16 cellular contexts compared by ENCODE assay signal in the genomic region with DNA sequence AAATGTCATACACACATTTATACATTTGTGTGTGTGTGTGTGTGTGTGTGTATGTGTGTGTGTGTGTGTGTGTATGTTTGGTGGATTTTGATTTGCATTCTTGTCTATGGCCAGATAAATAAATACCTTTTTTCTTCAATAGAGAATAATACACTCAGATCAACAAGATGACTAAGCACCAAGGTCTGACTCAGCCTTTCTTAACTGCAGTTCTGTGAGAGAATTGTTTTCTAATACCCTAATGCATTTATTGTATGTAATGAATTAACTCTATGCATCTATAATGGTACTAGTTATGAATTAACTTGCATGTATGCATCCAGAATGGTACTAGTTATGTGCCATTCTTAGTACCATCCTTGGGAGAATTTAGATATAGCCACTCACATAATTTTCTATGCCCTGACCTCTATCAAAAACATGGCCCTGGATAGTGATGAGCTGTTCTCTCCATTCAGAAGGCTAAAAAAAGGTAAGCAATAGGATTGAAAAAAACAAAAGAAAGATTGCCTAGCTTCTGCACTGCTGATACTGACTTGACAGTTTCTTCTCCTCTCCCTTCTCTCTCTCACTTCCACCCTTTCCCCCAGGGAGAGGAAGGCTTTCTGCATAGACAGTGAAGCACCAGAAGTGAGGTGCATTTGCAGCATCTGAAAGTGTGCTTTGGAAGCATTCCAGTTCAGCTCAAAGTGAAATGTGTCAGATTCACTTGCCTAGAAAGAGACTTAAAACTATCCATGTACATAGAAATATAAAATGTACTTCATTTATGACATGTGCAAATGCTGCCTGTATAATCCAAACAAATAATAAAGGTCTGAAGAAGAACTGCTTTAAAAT. TPM values are rescaled to one million over a fixed set of nuclear protein-coding genes. Genes with fewer than 3 reads are reported as not detected.
DNase-seq lines count a peak whose midpoint lies in the region; ATAC-seq and TF ChIP-seq lines count a peak whose summit lies in the region.
"Had no signal": no experiment of that assay in that cellular context is flagged by ENCODE, and none has a peak within 500 bp of the region (broad histone marks: within the 10 kb centered on the region; RNA-seq: fewer than 3 reads in every experiment).

No MANE protein-coding gene starts in this region.

- peak; percentile 36; the same call in 1 of the 2 replicates for ATAC-seq in HCT116
- ATAC-seq in foreskin keratinocyte = peak; percentile 68
- no peak for ATAC-seq in GM19328 (IDR thresholded peaks at IDR 0.05; ENCODE audit: unreplicated experiment)
- ATAC-seq in HG03565 (IDR thresholded peaks at IDR 0.05; ENCODE audit: unreplicated experiment) = no peak
- ATAC-seq: activated naive CD4-positive, alpha-beta T cell treated with anti-CD3 and anti-CD28 coated beads, Interleukin-2, amount 50 U/mL, for 72 hours; effector memory CD8-positive, alpha-beta T cell had no signal

- no peak for TF ChIP-seq CTCF in HCT116 (IDR thresholded peaks at IDR 0.05 in 2 of 3, conservative IDR thresholded peaks at IDR 0.05 in 1 of 3; ENCODE audit: borderline replicate concordance in 1 of 3, insufficient read depth in 1 of 3, low read depth in 2 of 3, low read length in 2 of 3)
- TF ChIP-seq CTCF in adrenal gland (IDR thresholded peaks at IDR 0.05) = no peak
- no peak for TF ChIP-seq CTCF in foreskin keratinocyte (conservative IDR thresholded peaks at IDR 0.05)

- DNase-seq in HCT116 (ENCODE audit: low read depth, low spot score) (no peak), adrenal gland (peak in 2 of 7 donors; percentile 23 to 34), foreskin keratinocyte (peak in 1 of 2 donors; percentile 47), NCI-H1417 (lab: John Stamatoyannopoulos, UW) (no peak)
- no peak for DNase-seq in activated CD4-positive, alpha-beta T cell treated with anti-CD3 and anti-CD28 coated beads for 4 hours
- DNase-seq: activated CD4-positive, alpha-beta T cell treated with anti-CD3 and anti-CD28 coated beads, Interleukin-2, amount 50 U/mL, for 48 hours; effector memory CD8-positive, alpha-beta T cell; naive B cell; NCI-H1048; sigmoid colon; T-helper 1 cell; thyroid gland had no signal

- H3K4me3 ChIP-seq in BLaER1 treated with 17β-estradiol and CSF1 and Interleukin-3, amounts not matched to agents 10 nM and 100 nM = no peak overlapping the region
- H3K4me3 ChIP-seq in HCT116 (replicated peaks in 1 of 2; ENCODE audit: low read depth in 1 of 2, low read length in 2 of 2) (no peak overlapping the region), adrenal gland (no peak overlapping the region)
- H3K4me3 ChIP-seq: sigmoid colon, thyroid gland had no signal

- H3K27ac ChIP-seq in BLaER1 treated with 17β-estradiol and CSF1 and Interleukin-3, amounts not matched to agents 10 nM and 100 nM = no peak overlapping the region
- H3K27ac ChIP-seq in HCT116 (ENCODE audit: low read depth, low read length) = no peak overlapping the region
- H3K27ac ChIP-seq in adrenal gland = peak overlapping the region in 4 of 5 donors; percentile 17 to 36 (median 24)
- peak overlapping the region; percentile 0 for H3K27ac ChIP-seq in foreskin keratinocyte
- H3K27ac ChIP-seq: sigmoid colon, thyroid gland had no signal

- H3K79me2 ChIP-seq in HCT116 (ENCODE audit: insufficient read depth, low read length) = no peaks in the 10 kb centered on the region

- no peak; the same call in 1 of the 2 replicates for TF ChIP-seq RAD21 in HCT116 (IDR thresholded peaks at IDR 0.05; ENCODE audit: low read depth)

- no peaks in the 10 kb centered on the region; the same call in 1 of the 2 replicates for H3K9me2 ChIP-seq in HCT116 (ENCODE audit: insufficient read depth)

- POLR2A ChIA-PET in HCT116 (lab: Charles Lee) = no interaction called here

- BruUV-seq in HCT116 (replicated peaks; lab: Mats Ljungman, UMichigan) = no TSS peak

- CTCF ChIA-PET in HCT116 (lab: Charles Lee) = no interaction called here

- no peak overlapping the region for H3K9ac ChIP-seq in BLaER1 treated with 17β-estradiol and CSF1 and Interleukin-3, amounts not matched to agents 10 nM and 100 nM
- H3K9ac ChIP-seq in HCT116 (ENCODE audit: low read length) = no peak overlapping the region

- H4K20me1 ChIP-seq in BLaER1 treated with 17β-estradiol and CSF1 and Interleukin-3, amounts not matched to agents 10 nM and 100 nM = no peaks in the 10 kb centered on the region
- H4K20me1 ChIP-seq in HCT116 (ENCODE audit: insufficient read depth) = no peaks in the 10 kb centered on the region

- peaks cover 9 to 13% (median 10%) of the 10 kb centered on the region in 11 experiments; a peak in 17 of 22 replicates for H3K9me3 ChIP-seq in BLaER1 treated with 17β-estradiol and CSF1 and Interleukin-3, amounts not matched to agents 10 nM and 100 nM (replicated peaks in 1 of 11)
- H3K9me3 ChIP-seq in HCT116 (ENCODE audit: control insufficient read depth in 1 of 2, insufficient read depth in 1 of 2, low read depth in 1 of 2, low read length in 2 of 2) (no peaks in the 10 kb centered on the region), adrenal gland (replicated peaks in 1 of 3) (no peaks in the 10 kb centered on the region)
- H3K9me3 ChIP-seq: thyroid gland had no signal

- RAD21 ChIA-PET in HCT116 (lab: Charles Lee; ENCODE audit: low non-redundant PET in 1 of 2, low total read pairs in 2 of 2, uncharacterized antibody in 2 of 2, unreplicated experiment in 2 of 2) = no interaction called here

- peak overlapping the region; percentile 83 for H2AFZ ChIP-seq in HCT116 (ENCODE audit: low read depth, low read length, poor library complexity, severe bottlenecking)

- no peaks in the 10 kb centered on the region for H3K27me3 ChIP-seq in BLaER1 treated with 17β-estradiol and CSF1 and Interleukin-3, amounts not matched to agents 10 nM and 100 nM
- H3K27me3 ChIP-seq in HCT116 (ENCODE audit: insufficient read depth, low read length) (no peaks in the 10 kb centered on the region), adrenal gland (no peaks in the 10 kb centered on the region), foreskin keratinocyte (no peaks in the 10 kb centered on the region)
- H3K27me3 ChIP-seq: sigmoid colon, thyroid gland had no signal

- peak overlapping the region; percentile 1 to 55 (median 14); a peak in 12 of 22 replicates for H3K4me2 ChIP-seq in BLaER1 treated with 17β-estradiol and CSF1 and Interleukin-3, amounts not matched to agents 10 nM and 100 nM
- H3K4me2 ChIP-seq in HCT116 (ENCODE audit: low read length) = peak overlapping the region; percentile 26

- no peaks in the 10 kb centered on the region for H3K36me3 ChIP-seq in BLaER1 treated with 17β-estradiol and CSF1 and Interleukin-3, amounts not matched to agents 10 nM and 100 nM
- H3K36me3 ChIP-seq in HCT116 (ENCODE audit: control insufficient read depth in 1 of 2, insufficient read depth in 2 of 2, low read length in 2 of 2) = no peaks in the 10 kb centered on the region
- no peaks in the 10 kb centered on the region for H3K36me3 ChIP-seq in adrenal gland (replicated peaks in 1 of 2)
- H3K36me3 ChIP-seq: sigmoid colon, thyroid gland had no signal

- intact Hi-C loops in HCT116 (cut with micrococcal nuclease) = no loop called here
- intact Hi-C loops in adrenal gland (cut with DNase I) = no loop called here

- no peak for TF ChIP-seq POLR2A in HCT116 (IDR thresholded peaks at IDR 0.05; ENCODE audit: borderline replicate concordance, extremely low read depth, insufficient read depth, insufficient read length)
- no peak for TF ChIP-seq POLR2A in adrenal gland (IDR thresholded peaks at IDR 0.05)

- peaks cover 7 to 37% (median 8%) of the 10 kb centered on the region in 10 experiments; a peak in 18 of 20 replicates for H3K4me1 ChIP-seq in BLaER1 treated with 17β-estradiol and CSF1 and Interleukin-3, amounts not matched to agents 10 nM and 100 nM
- H3K4me1 ChIP-seq in HCT116 (ENCODE audit: control insufficient read depth in 1 of 2, insufficient read depth in 2 of 2, low read length in 2 of 2) (peaks cover 8 to 26% of the 10 kb centered on the region in 2 experiments), adrenal gland (replicated peaks in 1 of 2) (peaks cover 0 to 12% of the 10 kb centered on the region in 2 donors), foreskin keratinocyte (peaks cover 14% of the 10 kb centered on the region)
- H3K4me1 ChIP-seq: sigmoid colon, thyroid gland had no signal

TF ChIP-seq in HCT116, 20 proteins besides CTCF, POLR2A, EP300 and RAD21:
- no peak for TF ChIP-seq POLR2AphosphoS5 (IDR thresholded peaks at IDR 0.05; ENCODE audit: low read depth, low read length)
- TF ChIP-seq SP1 (IDR thresholded peaks at IDR 0.05; ENCODE audit: low read depth) = peak; percentile 26; the same call in 1 of the 2 replicates
- TF ChIP-seq FOSL1 (IDR thresholded peaks at IDR 0.05; ENCODE audit: low read depth) = peak; percentile 70
- TF ChIP-seq ELF1 (IDR thresholded peaks at IDR 0.05; ENCODE audit: borderline replicate concordance, low read depth) = no peak
- no peak for TF ChIP-seq CEBPB (IDR thresholded peaks at IDR 0.05; ENCODE audit: low read depth)
- 0 out of 2 replicates have a peak, but pooled peaks have one; percentile 43 for TF ChIP-seq CBX3 (IDR thresholded peaks at IDR 0.05; ENCODE audit: low read depth)
- no peak for TF ChIP-seq SRF (IDR thresholded peaks at IDR 0.05; ENCODE audit: low read depth)
- TF ChIP-seq EZH2 (IDR thresholded peaks at IDR 0.05) = no peak
- no peak for TF ChIP-seq ZFX (IDR thresholded peaks at IDR 0.05)
- no peak for TF ChIP-seq ZNF274 (IDR thresholded peaks at IDR 0.05; ENCODE audit: low read depth, low read length)
- TF ChIP-seq EGR1 (IDR thresholded peaks at IDR 0.05; ENCODE audit: low read depth) = no peak
- no peak; the same call in 1 of the 2 replicates for TF ChIP-seq SIN3A (IDR thresholded peaks at IDR 0.05; ENCODE audit: low read depth)

RNA-seq across cellular contexts. Expression of a gene that starts 55.1 kb away (rescaled TPM):
- 13.7 TPM for total RNA-seq in HCT116 (2021; ENCODE audit: unreplicated experiment)
- polyA plus RNA-seq in HCT116 (2012) = 3.7 and 5.6 TPM in 2 replicates
- total RNA-seq in adrenal gland = 1 to 10 TPM; 1.6 to 5.4 (median 3.9) TPM
- polyA plus RNA-seq in adrenal gland = 10 to 100 TPM in 1 of 3 donors, 1 to 10 TPM in 2; 3.0 to 10.1 (median 6.8) TPM
- total RNA-seq in foreskin keratinocyte = 5.4 and 6.1 TPM in 2 replicates
- polyA plus RNA-seq in foreskin keratinocyte = 3.3 TPM in 2 replicates

Comparison
In these comparisons a context has a peak if more than half of its experiments do, and no peak if none do; other contexts are left out.
1. H3K27ac ChIP-seq: peak in adrenal gland (4 of 5) and foreskin keratinocyte (single experiment); none in BLaER1 treated with 17β-estradiol and CSF1 and Interleukin-3, amounts not matched to agents 10 nM and 100 nM (0 of 11) and HCT116 (single experiment).
2. ATAC-seq: peak in HCT116 (single experiment) and foreskin keratinocyte (single experiment); none in GM19328 (single experiment) and HG03565 (single experiment).